Comparison of ENCODE assay signal across 19 cellular contexts in genomic region chr3:168736202-168736601, GRCh38.
"Had no signal": no experiment of that assay in that cellular context is flagged by ENCODE, and none has a peak within 500 bp of the region (broad histone marks: within the 10 kb centered on the region; RNA-seq: fewer than 3 reads in every experiment).

No MANE protein-coding gene starts in this region.

- H3K4me1 ChIP-seq: prostate gland, sigmoid colon, stomach, thyroid gland, vagina had no signal

- H3K27me3 ChIP-seq: neutrophil, pancreas, sigmoid colon, stomach, thyroid gland, vagina had no signal

- H3K36me3 ChIP-seq: neutrophil, pancreas, prostate gland, sigmoid colon, stomach, thyroid gland, vagina had no signal

- H3K9me3 ChIP-seq: neutrophil, pancreas, prostate gland, sigmoid colon, thyroid gland, vagina had no signal

- H3K4me3 ChIP-seq: lung, mucosa of descending colon, pancreas, prostate gland, sigmoid colon, stomach, thyroid gland, vagina had no signal

- H3K27ac ChIP-seq: neutrophil, pancreas, prostate gland, sigmoid colon, stomach, thyroid gland, vagina had no signal

- DNase-seq: cortex of kidney; effector memory CD8-positive, alpha-beta T cell; erythroblast; kidney; mucosa of descending colon; naive B cell; pancreas; right cardiac atrium; sigmoid colon; stimulated activated CD4-positive, alpha-beta T cell treated with anti-CD3 and anti-CD28 coated beads, Interleukin-2, amount 100 ng/mL, for 24 hours; stimulated activated CD4-positive, alpha-beta T cell treated with anti-CD3 and anti-CD28 coated beads, Interleukin-4, amount 100 ng/mL, for 24 hours; stimulated activated naive CD4-positive, alpha-beta T cell treated with Interleukin-2 at 50 U/mL for 16 hours; stomach; thyroid gland; trophoblast cell had no signal
